ENCODE assay signal across 8 cellular contexts in genomic region chr2:71071681-71072398, GRCh38. TPM values are rescaled to one million over a fixed set of nuclear protein-coding genes. Genes with fewer than 3 reads are reported as not detected.
A peak's percentile ranks its signal among the peaks of the same experiment; 100 is the strongest.
DNase-seq lines count a peak whose midpoint lies in the region; ATAC-seq, FAIRE-seq and TF ChIP-seq lines count a peak whose summit lies in the region.

No MANE protein-coding gene starts in this region.

- 23 to 37% methylated on average over 14 of the region's 14 CpGs for WGBS in upper lobe of left lung, 2 donors

- peak in 1 of 6 experiments; percentile 11 for TF ChIP-seq CTCF in upper lobe of left lung (IDR thresholded peaks at IDR 0.05)

- peaks cover 5 to 49% (median 33%) of the 10 kb centered on the region in 4 donors for H3K36me3 ChIP-seq in upper lobe of left lung

- peak; percentile 93 for FAIRE-seq in GM12892 (lab: Jason Lieb, UNC)

- H3K27me3 ChIP-seq in upper lobe of left lung = no peaks in the 10 kb centered on the region

- ATAC-seq in HG02678 (IDR thresholded peaks at IDR 0.05; ENCODE audit: unreplicated experiment) (peak; percentile 45), upper lobe of left lung (ENCODE audit: low FRiP score in 2 of 2) (no peak)

- no peaks in the 10 kb centered on the region for H3K9me3 ChIP-seq in upper lobe of left lung

- peaks cover 34 to 54% (median 46%) of the 10 kb centered on the region in 4 donors for H3K4me1 ChIP-seq in upper lobe of left lung

- TF ChIP-seq POLR2A in GM12892 (IDR thresholded peaks at IDR 0.05; ENCODE audit: low read depth, low read length) = peak; percentile 58
- no peak for TF ChIP-seq POLR2A in upper lobe of left lung (IDR thresholded peaks at IDR 0.05)

- TF ChIP-seq EP300 in upper lobe of left lung (IDR thresholded peaks at IDR 0.05) = no peak

- peak overlapping the region; percentile 41 to 85 (median 73) for H3K27ac ChIP-seq in upper lobe of left lung

- H3K4me3 ChIP-seq in upper lobe of left lung = peak overlapping the region in 2 of 4 donors; percentile 9 to 13

- DNase-seq in GM12892 (ENCODE audit: insufficient read length) = peak; percentile 55
- peak; percentile 32 for DNase-seq in OCI-M2 (lab: John Stamatoyannopoulos, UW; ENCODE audit: unreplicated experiment)
- peak; percentile 17 for DNase-seq in activated gamma-delta T cell (lab: John Stamatoyannopoulos, UW)
- DNase-seq in mucosa of gallbladder (ENCODE audit: low spot score) = peak; percentile 30
- peak in 1 of 2 donors; percentile 47 for DNase-seq in upper lobe of left lung
- DNase-seq in NCI-H2081 (lab: John Stamatoyannopoulos, UW) = no peak
- no peak for DNase-seq in HuH-7.5 (ENCODE audit: low spot score)

RNA-seq across cellular contexts. Expression of gene NAGK, which starts 3.4 kb away (rescaled TPM):
- polyA plus RNA-seq in GM12892 (2012; ENCODE audit: missing spikeins) = 95.6 TPM
- 104 TPM for total RNA-seq in mucosa of gallbladder
- 100 to 1,000 TPM in 4 of 6 donors, 10 to 100 TPM in 2; 51.4 to 157 (median 139) TPM for total RNA-seq in upper lobe of left lung

RNA-seq across cellular contexts. Expression of gene MCEE, which starts 58.2 kb away (rescaled TPM):
- polyA plus RNA-seq in GM12892 (2012; ENCODE audit: missing spikeins) = 21.5 TPM
- total RNA-seq in mucosa of gallbladder = 15.8 TPM
- 10 to 100 TPM in 4 of 6 donors, 1 to 10 TPM in 2; 6.8 to 37.7 (median 18.6) TPM for total RNA-seq in upper lobe of left lung

RNA-seq across cellular contexts. Expression of gene MPHOSPH10, which starts 58.6 kb away (rescaled TPM):
- 28.6 TPM for polyA plus RNA-seq in GM12892 (2012; ENCODE audit: missing spikeins)
- 31.4 TPM for total RNA-seq in mucosa of gallbladder
- 10 to 100 TPM; 11.7 to 35.6 (median 25.8) TPM for total RNA-seq in upper lobe of left lung

Comparison
In these comparisons a context has a peak if more than half of its experiments do, and no peak if none do; other contexts are left out.
1. DNase-seq: peak in GM12892 (single experiment), OCI-M2 (single experiment), activated gamma-delta T cell (single experiment) and mucosa of gallbladder (single experiment); none in NCI-H2081 (0 of 2) and HuH-7.5 (single experiment).